20 cellular contexts compared by ENCODE assay signal in genomic region chr4:28886934-28887333, GRCh38.
"Had no signal": no experiment of that assay in that cellular context is flagged by ENCODE, and none has a peak within 500 bp of the region (broad histone marks: within the 10 kb centered on the region; RNA-seq: fewer than 3 reads in every experiment).

No MANE protein-coding gene starts in this region.

- ATAC-seq: activated CD8-positive, alpha-beta T cell treated with anti-CD3 and anti-CD28 coated beads for 36 hours; activated naive CD8-positive, alpha-beta T cell treated with anti-CD3 and anti-CD28 coated beads, Interleukin-2, amount 50 U/mL, for 24 hours; left colon; natural killer cell treated with Interleukin-12 subunit alpha and Interleukin-12 subunit beta and Interleukin-15 and Interleukin-18, amount 100 ng/mL, for 72 hours; psoas muscle; right lobe of liver had no signal

- H3K4me1 ChIP-seq: psoas muscle, right lobe of liver, spleen, suprapubic skin, upper lobe of left lung had no signal

- DNase-seq: activated CD4-positive, alpha-beta T cell treated with anti-CD3 and anti-CD28 coated beads for 4 hours; activated CD8-positive, alpha-beta memory T cell treated with anti-CD3 and anti-CD28 coated beads, Interleukin-2, amount 50 U/mL, for 4 hours; activated CD8-positive, alpha-beta T cell treated with anti-CD3 and anti-CD28 coated beads for 36 hours; activated naive CD4-positive, alpha-beta T cell; activated naive CD8-positive, alpha-beta T cell treated with anti-CD3 and anti-CD28 coated beads, Interleukin-2, amount 50 U/mL, for 24 hours; cortex of kidney; effector memory CD4-positive, alpha-beta T cell; left colon; nucleus accumbens; psoas muscle; right lobe of liver; spleen; stimulated activated CD4-positive, alpha-beta T cell treated with anti-CD3 and anti-CD28 coated beads, Interleukin-2, amount 100 ng/mL, for 24 hours; stimulated activated naive CD4-positive, alpha-beta T cell; upper lobe of left lung had no signal

- H3K36me3 ChIP-seq: right lobe of liver, spleen, suprapubic skin, upper lobe of left lung had no signal

- H3K9me3 ChIP-seq: psoas muscle, right lobe of liver, spleen, suprapubic skin, upper lobe of left lung had no signal

- H3K27ac ChIP-seq: epithelial cell of prostate, psoas muscle, right lobe of liver, spleen, suprapubic skin, upper lobe of left lung, VCaP had no signal

- H3K4me3 ChIP-seq: lung, psoas muscle, right lobe of liver, spleen, suprapubic skin, upper lobe of left lung had no signal

- H3K27me3 ChIP-seq: right lobe of liver, spleen, suprapubic skin, upper lobe of left lung had no signal
